ENCODE assay signal across 8 cellular contexts in genomic region chr16:69465083-69465721, GRCh38. TPM values are rescaled to one million over a fixed set of nuclear protein-coding genes. Genes with fewer than 3 reads are reported as not detected.
DNase-seq lines count a peak whose midpoint lies in the region; ATAC-seq and TF ChIP-seq lines count a peak whose summit lies in the region.

No MANE protein-coding gene starts in this region.

- H3K4me1 Mint-ChIP-seq in CD8-positive, alpha-beta memory T cell, result peaks cover 33 to 47% (median 40%) of the 10 kb centered on the region in 3 donors
- H3K4me1 Mint-ChIP-seq in T-helper 2 cell treated with Interferon-gamma antibody and Interleukin-4, amounts not matched to agents 5 μg/mL and 100 μg/mL, for 36 hours (ENCODE audit: low read depth), result peaks cover 64% of the 10 kb centered on the region

- H3K4me3 ChIP-seq in CD8-positive, alpha-beta memory T cell (ENCODE audit: low read length), result no peak overlapping the region
- H3K4me3 ChIP-seq in HCT116 (replicated peaks in 1 of 2; ENCODE audit: low read depth in 1 of 2, low read length in 2 of 2), result no peak overlapping the region
- 0 out of 2 replicates have a peak overlapping the region, but pooled peaks have one; percentile 9 for H3K4me3 ChIP-seq in iPS-18c (ENCODE audit: insufficient read depth, low read depth, low read length)

- H3K27me3 ChIP-seq in CD8-positive, alpha-beta memory T cell (ENCODE audit: insufficient read depth, low read length, poor library complexity, severe bottlenecking), result no peaks in the 10 kb centered on the region
- H3K27me3 ChIP-seq in HCT116 (ENCODE audit: insufficient read depth, low read length), result no peaks in the 10 kb centered on the region

- no peak overlapping the region for H3K9ac ChIP-seq in HCT116 (ENCODE audit: low read length)

- TF ChIP-seq CTCF in HCT116 (IDR thresholded peaks at IDR 0.05 in 2 of 3, conservative IDR thresholded peaks at IDR 0.05 in 1 of 3; ENCODE audit: borderline replicate concordance in 1 of 3, insufficient read depth in 1 of 3, low read depth in 2 of 3, low read length in 2 of 3), result no peak

- H3K9me2 ChIP-seq in HCT116 (ENCODE audit: insufficient read depth), result no peaks in the 10 kb centered on the region

- H3K27ac Mint-ChIP-seq in CD8-positive, alpha-beta memory T cell, result peak overlapping the region; percentile 20 to 92 (median 86)
- H3K27ac Mint-ChIP-seq in T-helper 2 cell treated with Interferon-gamma antibody and Interleukin-4, amounts not matched to agents 5 μg/mL and 100 μg/mL, for 36 hours, result peak overlapping the region; percentile 88

- RAD21 ChIA-PET in HCT116 (lab: Charles Lee; ENCODE audit: low non-redundant PET in 1 of 2, low total read pairs in 2 of 2, uncharacterized antibody in 2 of 2, unreplicated experiment in 2 of 2), result no interaction called here

- no TSS peak for BruUV-seq in HCT116 (replicated peaks; lab: Mats Ljungman, UMichigan)

- TF ChIP-seq POLR2A in HCT116 (IDR thresholded peaks at IDR 0.05; ENCODE audit: borderline replicate concordance, extremely low read depth, insufficient read depth, insufficient read length), result no peak

- H3K36me3 Mint-ChIP-seq in CD8-positive, alpha-beta memory T cell, result peaks cover 3 to 46% (median 8%) of the 10 kb centered on the region in 3 donors
- H3K36me3 Mint-ChIP-seq in T-helper 2 cell treated with Interferon-gamma antibody and Interleukin-4, amounts not matched to agents 5 μg/mL and 100 μg/mL, for 36 hours (ENCODE audit: low read depth), result peaks cover 38% of the 10 kb centered on the region

- H3K4me3 Mint-ChIP-seq in CD8-positive, alpha-beta memory T cell, result peak overlapping the region in 6 of 7 donors; percentile 41 to 76 (median 56)
- peak overlapping the region; percentile 73 for H3K4me3 Mint-ChIP-seq in T-helper 2 cell treated with Interferon-gamma antibody and Interleukin-4, amounts not matched to agents 5 μg/mL and 100 μg/mL, for 36 hours

- intact Hi-C loops in HCT116 (cut with micrococcal nuclease), result no loop called here

- POLR2A ChIA-PET in CD8-positive, alpha-beta memory T cell (lab: Charles Lee), result no interaction called here
- POLR2A ChIA-PET in HCT116 (lab: Charles Lee), result interaction anchor here (1.1 kb wide), 1 partner anchor 105 kb away, joined by 3 read pairs; no protein-coding TSS in a partner anchor

- peaks cover 17% of the 10 kb centered on the region for H3K4me1 ChIP-seq in CD8-positive, alpha-beta memory T cell (ENCODE audit: insufficient read depth, low read length)
- H3K4me1 ChIP-seq in HCT116 (ENCODE audit: control insufficient read depth in 1 of 2, insufficient read depth in 2 of 2, low read length in 2 of 2), result peaks cover 81% of the 10 kb centered on the region in 2 experiments

- no peak overlapping the region; the same call in 1 of the 2 replicates for H3K4me2 ChIP-seq in HCT116 (ENCODE audit: low read length)

- peak; percentile 48 for TF ChIP-seq RAD21 in HCT116 (IDR thresholded peaks at IDR 0.05; ENCODE audit: low read depth)

- DNase-seq in CD8-positive, alpha-beta memory T cell, result no peak
- DNase-seq in HCT116 (ENCODE audit: low read depth, low spot score) (no peak), NCI-H2107 (lab: John Stamatoyannopoulos, UW) (no peak), mucosa of gallbladder (ENCODE audit: low spot score) (no peak), NCI-H146 treated with DMSO at 0.1 percent for 48 hours (lab: John Stamatoyannopoulos, UW; ENCODE audit: unreplicated experiment) (no peak)
- peak; percentile 52 for DNase-seq in T-helper 2 cell treated with Interferon-gamma antibody and Interleukin-4, amounts not matched to agents 5 μg/mL and 100 μg/mL, for 36 hours (ENCODE audit: low spot score)

- no peaks in the 10 kb centered on the region for H4K20me1 ChIP-seq in HCT116 (ENCODE audit: insufficient read depth)

- H3K9me3 Mint-ChIP-seq in CD8-positive, alpha-beta memory T cell, result no peaks in the 10 kb centered on the region
- H3K9me3 Mint-ChIP-seq in T-helper 2 cell treated with Interferon-gamma antibody and Interleukin-4, amounts not matched to agents 5 μg/mL and 100 μg/mL, for 36 hours, result no peaks in the 10 kb centered on the region

- CTCF ChIA-PET in CD8-positive, alpha-beta memory T cell (lab: Charles Lee), result no interaction called here
- CTCF ChIA-PET in HCT116 (lab: Charles Lee), result interaction anchor here (1.4 to 2.2 kb wide), 3 partner anchors 12 to 69 kb away, joined by 5 to 10 read pairs (median 5); no protein-coding TSS in a partner anchor

- ATAC-seq in HCT116 (peak; percentile 61; the same call in 1 of the 2 replicates), GM18907 (IDR thresholded peaks at IDR 0.05; ENCODE audit: unreplicated experiment) (no peak)

- no peak overlapping the region for H3K27ac ChIP-seq in CD8-positive, alpha-beta memory T cell (ENCODE audit: low read depth, low read length)
- H3K27ac ChIP-seq in HCT116 (ENCODE audit: low read depth, low read length), result peak overlapping the region; percentile 83

- H3K36me3 ChIP-seq in CD8-positive, alpha-beta memory T cell (ENCODE audit: insufficient read depth, low read length), result no peaks in the 10 kb centered on the region
- peaks cover 23 to 55% of the 10 kb centered on the region in 2 experiments for H3K36me3 ChIP-seq in HCT116 (ENCODE audit: control insufficient read depth in 1 of 2, insufficient read depth in 2 of 2, low read length in 2 of 2)

- peaks cover 99% of the 10 kb centered on the region for H3K79me2 ChIP-seq in HCT116 (ENCODE audit: insufficient read depth, low read length)

- H3K9me3 ChIP-seq in CD8-positive, alpha-beta memory T cell (ENCODE audit: low read length), result no peaks in the 10 kb centered on the region
- H3K9me3 ChIP-seq in HCT116 (ENCODE audit: control insufficient read depth in 1 of 2, insufficient read depth in 1 of 2, low read depth in 1 of 2, low read length in 2 of 2) (no peaks in the 10 kb centered on the region), iPS-18c (ENCODE audit: control insufficient read depth, insufficient read depth, low read length) (peaks cover 3% of the 10 kb centered on the region)

- peaks cover 0 to 2% of the 10 kb centered on the region in 2 donors for H3K27me3 Mint-ChIP-seq in CD8-positive, alpha-beta memory T cell
- H3K27me3 Mint-ChIP-seq in T-helper 2 cell treated with Interferon-gamma antibody and Interleukin-4, amounts not matched to agents 5 μg/mL and 100 μg/mL, for 36 hours (ENCODE audit: low read depth), result no peaks in the 10 kb centered on the region

- no peak overlapping the region for H2AFZ ChIP-seq in HCT116 (ENCODE audit: low read depth, low read length, poor library complexity, severe bottlenecking)

TF ChIP-seq in HCT116, 20 proteins besides CTCF, POLR2A, EP300 and RAD21:
- TF ChIP-seq ELF1 (IDR thresholded peaks at IDR 0.05; ENCODE audit: borderline replicate concordance, low read depth), result no peak
- peak; percentile 14 for TF ChIP-seq YY1 (IDR thresholded peaks at IDR 0.05; ENCODE audit: extremely low read depth, insufficient replicate concordance, low read depth, low read length)
- TF ChIP-seq POLR2AphosphoS5 (IDR thresholded peaks at IDR 0.05; ENCODE audit: low read depth, low read length), result no peak
- no peak for TF ChIP-seq SRF (IDR thresholded peaks at IDR 0.05; ENCODE audit: low read depth)
- TF ChIP-seq ZBTB33 (IDR thresholded peaks at IDR 0.05; ENCODE audit: extremely low read depth, insufficient replicate concordance, low read length), result no peak

RNA-seq across cellular contexts. Expression of gene CYB5B, which starts 40.8 kb away (rescaled TPM):
- 100 to 1,000 TPM; 152 to 153 TPM for total RNA-seq in CD8-positive, alpha-beta memory T cell
- polyA plus RNA-seq in CD8-positive, alpha-beta memory T cell, result 115 TPM
- 689 TPM for total RNA-seq in HCT116 (2021; ENCODE audit: unreplicated experiment)
- polyA plus RNA-seq in HCT116 (2012), result 259 and 345 TPM in 2 replicates
- total RNA-seq in mucosa of gallbladder, result 84.7 TPM
